8 cellular contexts compared by ENCODE assay signal in genomic region chr5:65562731-65563701, GRCh38. TPM values are rescaled to one million over a fixed set of nuclear protein-coding genes. Genes with fewer than 3 reads are reported as not detected.
DNase-seq lines count a peak whose midpoint lies in the region; ATAC-seq and TF ChIP-seq lines count a peak whose summit lies in the region.

TSS of gene CENPK (minus strand) at chr5:65563168. CDS start at chr5:65554907, 8,261 bp downstream.
TSS of gene PPWD1 (plus strand) at chr5:65563296. CDS start at chr5:65563311, 15 bp downstream.

- TF ChIP-seq CTCF in PC-9 (conservative IDR thresholded peaks at IDR 0.05), result no peak

- peak; percentile 99 for ATAC-seq in GM21619 (IDR thresholded peaks at IDR 0.05; ENCODE audit: unreplicated experiment)

- no peaks in the 10 kb centered on the region for H4K20me1 ChIP-seq in PC-9 (ENCODE audit: insufficient read depth)

- H3K36me3 ChIP-seq in PC-9 (ENCODE audit: low read depth) (no peaks in the 10 kb centered on the region), mucosa of rectum (ENCODE audit: control insufficient read depth in 2 of 2, insufficient read depth in 2 of 2, low read length in 2 of 2) (peaks cover 0 to 5% of the 10 kb centered on the region in 2 donors)

- DNase-seq in DMS153 (lab: John Stamatoyannopoulos, UW) (peak; percentile 72), PC-9 (peak; percentile 90 to 93), erythroblast (lab: John Stamatoyannopoulos, UW) (peak; percentile 97 to 98)
- DNase-seq in Jurkat, Clone E6-1 (ENCODE audit: low read depth, low spot score), result peak; percentile 97
- peak; percentile 91 for DNase-seq in activated T-cell treated with anti-CD3 and anti-CD28 coated beads, Interleukin-2, amount 50 U/mL, for 1 hour
- DNase-seq in stimulated activated CD8-positive, alpha-beta memory T cell treated with anti-CD3 and anti-CD28 coated beads, Interleukin-4, amount 100 ng/mL, for 48 hours, result peak; percentile 96

- no peaks in the 10 kb centered on the region for H3K27me3 ChIP-seq in PC-9 (ENCODE audit: insufficient read depth, low read depth)
- no peaks in the 10 kb centered on the region for H3K27me3 ChIP-seq in mucosa of rectum (ENCODE audit: control insufficient read depth in 2 of 2, insufficient read depth in 2 of 2, low read length in 2 of 2)

- peak within 1 kb of the TSS; percentile 97 for H3K4me3 ChIP-seq in Jurkat, Clone E6-1 (ENCODE audit: low read length)
- H3K4me3 ChIP-seq in PC-9 (peak within 1 kb of the TSS; percentile 80), mucosa of rectum (ENCODE audit: low read length in 2 of 2) (peak within 1 kb of the TSS; percentile 88 to 99)

- peak within 1 kb of the TSS; percentile 73 to 96 for H3K9ac ChIP-seq in mucosa of rectum (ENCODE audit: low read depth in 1 of 2, low read length in 2 of 2)

- peak within 1 kb of the TSS; percentile 87 for H3K4me2 ChIP-seq in PC-9

- H3K27ac ChIP-seq in PC-9 (peak within 1 kb of the TSS; percentile 78), mucosa of rectum (ENCODE audit: low read depth in 2 of 2, low read length in 2 of 2) (peak within 1 kb of the TSS; percentile 94 to 95)

- peak within 1 kb of the TSS; percentile 99 for H2AFZ ChIP-seq in PC-9

- H3K9me2 ChIP-seq in PC-9 (ENCODE audit: insufficient read depth), result no peaks in the 10 kb centered on the region

- H3F3A ChIP-seq in PC-9 (ENCODE audit: insufficient read depth, low read depth), result no peaks in the 10 kb centered on the region

- intact Hi-C loops in PC-9 (cut with micrococcal nuclease; ENCODE audit: unreplicated experiment), result no loop called here

- H3K9me3 ChIP-seq in PC-9 (ENCODE audit: insufficient read depth, low read depth) (no peaks in the 10 kb centered on the region), mucosa of rectum (ENCODE audit: control insufficient read depth in 2 of 2, low read length in 2 of 2) (no peaks in the 10 kb centered on the region)

- BruUV-seq in PC-9 (replicated peaks; lab: Mats Ljungman, UMichigan), result TSS peak; percentile 72

- H3K4me1 ChIP-seq in PC-9 (replicated peaks; ENCODE audit: insufficient read depth) (peaks cover 22% of the 10 kb centered on the region), mucosa of rectum (ENCODE audit: control insufficient read depth in 2 of 2, insufficient read depth in 2 of 2, low read length in 2 of 2) (peaks cover 16 to 21% of the 10 kb centered on the region in 2 donors)

- peaks cover 41% of the 10 kb centered on the region for H3K79me2 ChIP-seq in PC-9 (ENCODE audit: low read depth)

- POLR2A ChIA-PET in PC-9 (lab: Charles Lee; ENCODE audit: unreplicated experiment), result interaction anchor here (0.5 to 0.6 kb wide), 3 partner anchors 117 to 367 kb away, joined by 3 to 4 read pairs (median 3); no protein-coding TSS in a partner anchor

- TF ChIP-seq POLR2A in erythroblast (IDR thresholded peaks at IDR 0.05; ENCODE audit: low read length), result peak; percentile 98

- CTCF ChIA-PET in PC-9 (lab: Charles Lee), result interaction anchor here (0.6 to 1.2 kb wide), 2 partner anchors 79 to 357 kb away, joined by 4 to 13 read pairs; no protein-coding TSS in a partner anchor

RNA-seq across cellular contexts. Expression of gene CENPK, which starts in this region (rescaled TPM):
- polyA plus RNA-seq in Jurkat, Clone E6-1 (2012; ENCODE audit: insufficient read depth, insufficient read length), result 50.8 TPM
- total RNA-seq in PC-9 (2021), result 34.6 and 45.6 TPM in 2 replicates

RNA-seq across cellular contexts. Expression of gene PPWD1, which starts in this region (rescaled TPM):
- 55.3 TPM for polyA plus RNA-seq in Jurkat, Clone E6-1 (2012; ENCODE audit: insufficient read depth, insufficient read length)
- total RNA-seq in PC-9 (2021), result 37.4 and 38.9 TPM in 2 replicates

Comparison
In these comparisons a context has a peak if more than half of its experiments do, and no peak if none do; other contexts are left out.
1. Peak in every context shown above with its lines: DNase-seq, ATAC-seq, H3K4me3 ChIP-seq and H3K27ac ChIP-seq.